Comparison of ENCODE assay signal across 1 cellular context in the genomic region with DNA sequence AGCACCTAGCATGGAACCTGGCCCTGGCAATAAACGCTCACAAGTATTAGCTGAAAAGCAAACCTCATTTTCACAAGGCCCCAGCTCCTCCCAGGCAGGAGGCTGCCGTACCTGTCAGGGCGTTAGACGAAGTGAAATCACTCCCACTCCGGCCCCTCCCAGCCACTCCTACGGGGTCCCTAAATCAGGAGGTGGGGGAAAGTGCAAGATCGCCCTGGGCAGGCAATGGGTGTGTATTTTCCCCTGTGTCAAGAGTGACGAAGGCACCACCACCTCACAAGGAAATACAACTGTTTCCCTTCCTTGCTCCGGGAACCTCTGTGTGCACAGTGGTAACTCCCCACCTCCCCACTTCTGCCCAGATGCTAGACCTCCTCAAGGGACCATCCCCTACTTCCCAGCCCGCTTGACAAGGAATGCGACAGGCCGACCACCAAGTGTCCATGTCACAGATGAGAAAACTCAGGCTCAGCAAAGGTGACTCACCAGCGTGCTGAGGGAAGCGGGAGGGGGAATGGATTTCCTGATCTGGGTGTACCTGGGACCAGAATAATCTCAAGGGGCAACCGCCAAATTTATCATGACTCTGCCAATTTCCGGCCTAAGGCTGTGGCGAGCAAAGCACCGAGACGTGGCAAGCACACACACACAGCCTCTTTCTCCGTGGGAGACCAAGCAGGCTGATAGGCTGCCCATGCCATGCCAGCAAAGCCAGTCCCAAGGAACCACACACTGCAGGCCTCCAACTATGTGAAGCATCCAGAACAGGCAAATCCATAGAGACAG.
TF ChIP-seq lines count a peak whose summit lies in the region.

No MANE protein-coding gene starts in this region.

TF ChIP-seq in GM12878, 131 proteins besides CTCF, POLR2A, EP300 and RAD21:
- TF ChIP-seq RUNX3 (IDR thresholded peaks at IDR 0.05; ENCODE audit: low read length) (0 out of 2 replicates have a peak, but pooled peaks have one; percentile 16), TCF3 (IDR thresholded peaks at IDR 0.05; ENCODE audit: borderline replicate concordance, insufficient read depth, low read depth, low read length) (0 out of 2 replicates have a peak, but pooled peaks have one; percentile 55), IKZF2 (IDR thresholded peaks at IDR 0.05) (0 out of 4 replicates have a peak, but pooled peaks of 1 of the 2 experiments have one; percentile 19), IKZF1 (conservative IDR thresholded peaks at IDR 0.05) (peak; percentile 39; the same call in 1 of the 2 replicates), KLF5 (IDR thresholded peaks at IDR 0.05; ENCODE audit: partially characterized antibody) (no peak), EED (IDR thresholded peaks at IDR 0.05; ENCODE audit: low read depth) (peak; percentile 44; the same call in 1 of the 2 replicates), BCL3 (IDR thresholded peaks at IDR 0.05; ENCODE audit: borderline replicate concordance, insufficient read depth, low read depth, low read length, poor library complexity, severe bottlenecking) (peak; percentile 46), TCF7 (IDR thresholded peaks at IDR 0.05; ENCODE audit: borderline replicate concordance) (no peak)
